In genomic region chr3:4655145-4656045, GRCh38 we compare ENCODE assay signal across 27 cellular contexts.
A peak's percentile ranks its signal among the peaks of the same experiment; 100 is the strongest.
DNase-seq lines count a peak whose midpoint lies in the region; ATAC-seq, FAIRE-seq and TF ChIP-seq lines count a peak whose summit lies in the region.
"Had no signal": no experiment of that assay in that cellular context is flagged by ENCODE, and none has a peak within 500 bp of the region (broad histone marks: within the 10 kb centered on the region; RNA-seq: fewer than 3 reads in every experiment).

No MANE protein-coding gene starts in this region.

- H3K4me3 ChIP-seq in SK-N-SH (ENCODE audit: low read depth in 2 of 2, low read length in 1 of 2) (no peak overlapping the region; a peak in 1 of 4 replicates), K562 (no peak overlapping the region), right lobe of liver (no peak overlapping the region), tibial artery (no peak overlapping the region)
- H3K4me3 ChIP-seq: HAP-1, pancreas, SJSA1, spleen, stomach, tibial nerve had no signal

- TF ChIP-seq CTCF in SK-N-SH (IDR thresholded peaks at IDR 0.05): no peak
- TF ChIP-seq CTCF in K562 (IDR thresholded peaks at IDR 0.05 in 2 of 3, conservative IDR thresholded peaks at IDR 0.05 in 1 of 3; ENCODE audit: insufficient read depth in 2 of 3, low read depth in 1 of 3, low read length in 3 of 3): no peak
- TF ChIP-seq CTCF in right lobe of liver (IDR thresholded peaks at IDR 0.05): no peak
- TF ChIP-seq CTCF in tibial artery (IDR thresholded peaks at IDR 0.05): no peak

- H3K27ac ChIP-seq in SK-N-SH (ENCODE audit: low read depth in 2 of 2, low read length in 1 of 2): no peak overlapping the region
- H3K27ac ChIP-seq in K562 (ENCODE audit: extremely low read depth, low read depth, low read length): no peak overlapping the region
- no peak overlapping the region for H3K27ac ChIP-seq in right lobe of liver
- peak overlapping the region; percentile 44 to 69 for H3K27ac ChIP-seq in tibial artery
- H3K27ac ChIP-seq: 22Rv1, pancreas, SJSA1, spleen, stomach, tibial nerve had no signal

- no peak for DNase-seq in SK-N-SH
- no peak for DNase-seq in K562 (ENCODE audit: extremely low read depth in 1 of 4, low spot score in 3 of 4)
- DNase-seq in right lobe of liver: no peak
- no peak for DNase-seq in tibial artery
- no peak for DNase-seq in stimulated activated CD4-positive, alpha-beta T cell treated with anti-CD3 and anti-CD28 coated beads, Interleukin-12 subunit alpha, Interleukin-12 subunit beta, amount 100 ng/mL, for 4 hours
- no peak for DNase-seq in activated T-cell treated with anti-CD3 and anti-CD28 coated beads, Interleukin-2, amount 50 U/mL, for 72 hours
- no peak for DNase-seq in H4 (ENCODE audit: low spot score)
- DNase-seq: activated B cell treated with CpG ODN at 0.5 μM for 24 hours; activated CD4-positive, alpha-beta T cell treated with anti-CD3 and anti-CD28 coated beads, Interleukin-2, amount 10 ng/mL, durations not matched to agents 7 days and 5 days; activated gamma-delta T cell; activated naive CD8-positive, alpha-beta T cell treated with anti-CD3 and anti-CD28 coated beads for 36 hours; activated T-cell treated with anti-CD3 and anti-CD28 coated beads, Interleukin-2, amount 50 U/mL, for 24 hours; effector CD8-positive, alpha-beta T cell; NCI-H446 treated with DMSO at 0.1 percent for 48 hours; stimulated activated CD8-positive, alpha-beta memory T cell treated with anti-CD3 and anti-CD28 coated beads, Interleukin-4, amount 100 ng/mL, for 48 hours; T-cell had no signal

- FAIRE-seq in K562 (lab: Jason Lieb, UNC): no peak
- FAIRE-seq: colon, GM12891, pancreas had no signal

- no TSS peak for BruUV-seq in K562 (replicated peaks; lab: Mats Ljungman, UMichigan)

- POLR2A ChIA-PET in SK-N-SH (lab: Yijun Ruan, JAX): no interaction called here
- POLR2A ChIA-PET in K562 (lab: Yijun Ruan, JAX): interaction anchor here (0.6 kb wide), 1 partner anchor 32 kb away, joined by 3 read pairs; no protein-coding TSS in a partner anchor

- no peaks in the 10 kb centered on the region for H3K27me3 Mint-ChIP-seq in activated T-cell treated with anti-CD3 and anti-CD28 coated beads, Interleukin-2, amount 50 U/mL, for 72 hours (ENCODE audit: low read depth)
- H3K27me3 Mint-ChIP-seq: activated B cell treated with CpG ODN at 0.5 μM for 24 hours; activated CD4-positive, alpha-beta T cell treated with anti-CD3 and anti-CD28 coated beads, Interleukin-2, amount 10 ng/mL, durations not matched to agents 7 days and 5 days; activated naive CD8-positive, alpha-beta T cell treated with anti-CD3 and anti-CD28 coated beads for 36 hours; activated T-cell treated with anti-CD3 and anti-CD28 coated beads, Interleukin-2, amount 50 U/mL, for 24 hours; natural killer cell treated with Interleukin-12 subunit alpha and Interleukin-12 subunit beta and Interleukin-15 and Interleukin-18, amount 100 ng/mL, for 72 hours; T-cell had no signal

- CTCF ChIA-PET in SK-N-SH (lab: Yijun Ruan, JAX): interaction anchor here (0.6 to 3.1 kb wide), 24 partner anchors 8 to 414 kb away, joined by 3 to 21 read pairs (median 4); no protein-coding TSS in a partner anchor
- CTCF ChIA-PET in K562 (lab: Yijun Ruan, JAX; ENCODE audit: low intra/inter-chr PET ratio): interaction anchor here (0.6 kb wide), 1 partner anchor 1032 kb away, joined by 3 read pairs; no protein-coding TSS in a partner anchor

- H3K4me3 Mint-ChIP-seq in activated T-cell treated with anti-CD3 and anti-CD28 coated beads, Interleukin-2, amount 50 U/mL, for 72 hours: no peak overlapping the region
- H3K4me3 Mint-ChIP-seq: activated B cell treated with CpG ODN at 0.5 μM for 24 hours; activated CD4-positive, alpha-beta T cell treated with anti-CD3 and anti-CD28 coated beads, Interleukin-2, amount 10 ng/mL, durations not matched to agents 7 days and 5 days; activated naive CD8-positive, alpha-beta T cell treated with anti-CD3 and anti-CD28 coated beads for 36 hours; activated T-cell treated with anti-CD3 and anti-CD28 coated beads, Interleukin-2, amount 50 U/mL, for 24 hours; natural killer cell treated with Interleukin-12 subunit alpha and Interleukin-12 subunit beta and Interleukin-15 and Interleukin-18, amount 100 ng/mL, for 72 hours; T-cell had no signal

- ATAC-seq in SK-N-SH treated with all-trans-retinoic acid at 6 μM for 48 hours (peak; percentile 16; the same call in 2 of the 3 replicates), K562 (no peak), right lobe of liver (peak; percentile 30 to 65 (median 55))
- ATAC-seq in activated T-cell treated with anti-CD3 and anti-CD28 coated beads, Interleukin-2, amount 50 U/mL, for 72 hours (replicated peaks in 1 of 2): no peak
- ATAC-seq: T-cell had no signal

- intact Hi-C loops in K562 (cut with micrococcal nuclease): loop anchor here (1.0 to 10.0 kb wide), 4 partner anchors 57 to 1079 kb away; partner anchors contain the start of gene BHLHE40
- intact Hi-C loops in right lobe of liver (cut with DNase I): no loop called here
- intact Hi-C loops in tibial artery (cut with DNase I; ENCODE audit: low total_unique reads): no loop called here

- no peaks in the 10 kb centered on the region for H3K4me1 Mint-ChIP-seq in activated T-cell treated with anti-CD3 and anti-CD28 coated beads, Interleukin-2, amount 50 U/mL, for 72 hours (ENCODE audit: low read depth)
- H3K4me1 Mint-ChIP-seq: activated B cell treated with CpG ODN at 0.5 μM for 24 hours; activated CD4-positive, alpha-beta T cell treated with anti-CD3 and anti-CD28 coated beads, Interleukin-2, amount 10 ng/mL, durations not matched to agents 7 days and 5 days; activated naive CD8-positive, alpha-beta T cell treated with anti-CD3 and anti-CD28 coated beads for 36 hours; T-cell had no signal

- H4K20me1 ChIP-seq in SK-N-SH (ENCODE audit: insufficient read depth) (no peaks in the 10 kb centered on the region), K562 (replicated peaks; ENCODE audit: control insufficient read depth, insufficient read depth, low read length) (no peaks in the 10 kb centered on the region; the same call in 1 of the 2 replicates)

- TF ChIP-seq POLR2A in K562 (conservative IDR thresholded peaks at IDR 0.05): no peak
- no peak for TF ChIP-seq POLR2A in right lobe of liver (IDR thresholded peaks at IDR 0.05)

- no peaks in the 10 kb centered on the region for H3K9me2 ChIP-seq in SK-N-SH

- TF ChIP-seq RAD21 in SK-N-SH (IDR thresholded peaks at IDR 0.05; ENCODE audit: low read length) (no peak), K562 (CRISPR knock-in tag; conservative IDR thresholded peaks at IDR 0.05 in 1 of 2, IDR thresholded peaks at IDR 0.05 in 1 of 2) (no peak)

- H2AFZ ChIP-seq in SK-N-SH (ENCODE audit: low read depth) (no peak overlapping the region), K562 (ENCODE audit: low read depth, low read length) (no peak overlapping the region)

- TF ChIP-seq EP300 in SK-N-SH (IDR thresholded peaks at IDR 0.05; ENCODE audit: borderline replicate concordance in 1 of 2, low read depth in 1 of 2, low read length in 1 of 2) (no peak), K562 (IDR thresholded peaks at IDR 0.05; ENCODE audit: low read length) (no peak)

- no peaks in the 10 kb centered on the region for H3F3A ChIP-seq in SK-N-SH (replicated peaks; ENCODE audit: insufficient read depth)

- no peaks in the 10 kb centered on the region for H3K9me3 ChIP-seq in SK-N-SH
- H3K9me3 ChIP-seq in K562 (replicated peaks; ENCODE audit: control insufficient read depth, insufficient read depth, low read depth, low read length): 0 out of 2 replicates have a peak, but pooled peaks cover 1% of the 10 kb centered on the region
- no peaks in the 10 kb centered on the region for H3K9me3 ChIP-seq in right lobe of liver
- no peaks in the 10 kb centered on the region for H3K9me3 ChIP-seq in tibial artery
- H3K9me3 ChIP-seq: HAP-1, pancreas, SJSA1, spleen, stomach, tibial nerve had no signal

- 55% methylated on average over 17 of the region's 17 CpGs for WGBS in SK-N-SH (ENCODE audit: low lambda C conversion rate)
- 34% methylated on average over 17 of the region's 17 CpGs for WGBS in K562 (ENCODE audit: insufficient coverage, low coverage, missing lambda C conversion rate)
- WGBS in right lobe of liver (ENCODE audit: insufficient coverage, low coverage, low lambda C conversion rate, missing lambda C conversion rate): 39% methylated on average over 16 of the region's 17 CpGs

- H3K9ac ChIP-seq in SK-N-SH: no peak overlapping the region
- H3K9ac ChIP-seq in K562 (ENCODE audit: insufficient read depth in 1 of 2, low read depth in 2 of 2, low read length in 2 of 2): no peak overlapping the region

- H3K36me3 ChIP-seq in SK-N-SH (replicated peaks in 1 of 2; ENCODE audit: control insufficient read depth in 1 of 2, insufficient read depth in 2 of 2, low read length in 1 of 2) (peaks cover 0 to 17% of the 10 kb centered on the region in 2 experiments), K562 (ENCODE audit: control insufficient read depth, insufficient read depth, low read length) (peaks cover 7% of the 10 kb centered on the region; the same call in 1 of the 3 replicates), right lobe of liver (no peaks in the 10 kb centered on the region), tibial artery (peaks cover 30 to 45% (median 32%) of the 10 kb centered on the region in 3 donors)
- H3K36me3 ChIP-seq: HAP-1, SJSA1 had no signal

- peaks cover 0 to 4% of the 10 kb centered on the region in 2 experiments; a peak in 1 of 4 replicates for H3K4me1 ChIP-seq in SK-N-SH (ENCODE audit: control insufficient read depth in 1 of 2, insufficient read depth in 2 of 2, low read depth in 1 of 2, low read length in 1 of 2)
- no peaks in the 10 kb centered on the region for H3K4me1 ChIP-seq in K562 (replicated peaks in 1 of 2; ENCODE audit: control insufficient read depth in 2 of 2, insufficient read depth in 2 of 2, low read length in 2 of 2)
- H3K4me1 ChIP-seq in right lobe of liver: peaks cover 0 to 6% (median 0%) of the 10 kb centered on the region in 4 donors
- H3K4me1 ChIP-seq in tibial artery: peaks cover 0 to 18% (median 10%) of the 10 kb centered on the region in 4 donors
- H3K4me1 ChIP-seq: HAP-1, pancreas, SJSA1 had no signal

- in situ Hi-C loops in K562 (cut with MboI): no loop called here

- H3K36me3 Mint-ChIP-seq in activated T-cell treated with anti-CD3 and anti-CD28 coated beads, Interleukin-2, amount 50 U/mL, for 72 hours (ENCODE audit: insufficient read depth in 2 of 2): peaks cover 0 to 1% of the 10 kb centered on the region in 2 donors
- H3K36me3 Mint-ChIP-seq: natural killer cell treated with Interleukin-12 subunit alpha and Interleukin-12 subunit beta and Interleukin-15 and Interleukin-18, amount 100 ng/mL, for 72 hours had no signal

- H3K27me3 ChIP-seq in SK-N-SH (ENCODE audit: insufficient read depth): no peaks in the 10 kb centered on the region
- H3K27me3 ChIP-seq in K562 (ENCODE audit: control insufficient read depth in 2 of 2, insufficient read depth in 2 of 2, low read length in 2 of 2): no peaks in the 10 kb centered on the region
- H3K27me3 ChIP-seq in right lobe of liver: no peaks in the 10 kb centered on the region
- no peaks in the 10 kb centered on the region for H3K27me3 ChIP-seq in tibial artery
- H3K27me3 ChIP-seq: pancreas, SJSA1, spleen, stomach, tibial nerve had no signal

- H3K9me3 Mint-ChIP-seq in activated T-cell treated with anti-CD3 and anti-CD28 coated beads, Interleukin-2, amount 50 U/mL, for 72 hours: no peaks in the 10 kb centered on the region
- H3K9me3 Mint-ChIP-seq: activated B cell treated with CpG ODN at 0.5 μM for 24 hours; activated CD4-positive, alpha-beta T cell treated with anti-CD3 and anti-CD28 coated beads, Interleukin-2, amount 10 ng/mL, durations not matched to agents 7 days and 5 days; activated naive CD8-positive, alpha-beta T cell treated with anti-CD3 and anti-CD28 coated beads for 36 hours; activated T-cell treated with anti-CD3 and anti-CD28 coated beads, Interleukin-2, amount 50 U/mL, for 24 hours; natural killer cell treated with Interleukin-12 subunit alpha and Interleukin-12 subunit beta and Interleukin-15 and Interleukin-18, amount 100 ng/mL, for 72 hours; T-cell had no signal

- H3K4me2 ChIP-seq in SK-N-SH (no peak overlapping the region), K562 (ENCODE audit: insufficient read depth, low read length) (no peak overlapping the region)

- H3K27ac Mint-ChIP-seq in activated T-cell treated with anti-CD3 and anti-CD28 coated beads, Interleukin-2, amount 50 U/mL, for 72 hours: no peak overlapping the region
- H3K27ac Mint-ChIP-seq: activated B cell treated with CpG ODN at 0.5 μM for 24 hours; activated CD4-positive, alpha-beta T cell treated with anti-CD3 and anti-CD28 coated beads, Interleukin-2, amount 10 ng/mL, durations not matched to agents 7 days and 5 days; activated naive CD8-positive, alpha-beta T cell treated with anti-CD3 and anti-CD28 coated beads for 36 hours; activated T-cell treated with anti-CD3 and anti-CD28 coated beads, Interleukin-2, amount 50 U/mL, for 24 hours; T-cell had no signal

- H3K79me2 ChIP-seq in SK-N-SH (ENCODE audit: insufficient read depth) (no peaks in the 10 kb centered on the region), K562 (ENCODE audit: control insufficient read depth, insufficient read depth, low read length) (no peaks in the 10 kb centered on the region)

- no peaks in the 10 kb centered on the region for H3K9me1 ChIP-seq in K562 (ENCODE audit: control insufficient read depth, insufficient read depth, low read length)

Comparison
In these comparisons a context has a peak if more than half of its experiments do, and no peak if none do; other contexts are left out.
1. ATAC-seq: peak in SK-N-SH treated with all-trans-retinoic acid at 6 μM for 48 hours (single experiment) and right lobe of liver (4 of 4); none in K562 (single experiment) and activated T-cell treated with anti-CD3 and anti-CD28 coated beads, Interleukin-2, amount 50 U/mL, for 72 hours (0 of 2).
2. H3K27ac ChIP-seq: peak in tibial artery (2 of 2); none in SK-N-SH (0 of 2), K562 (single experiment) and right lobe of liver (0 of 3).